ENCODE assay signal across 18 cellular contexts in the genomic region with DNA sequence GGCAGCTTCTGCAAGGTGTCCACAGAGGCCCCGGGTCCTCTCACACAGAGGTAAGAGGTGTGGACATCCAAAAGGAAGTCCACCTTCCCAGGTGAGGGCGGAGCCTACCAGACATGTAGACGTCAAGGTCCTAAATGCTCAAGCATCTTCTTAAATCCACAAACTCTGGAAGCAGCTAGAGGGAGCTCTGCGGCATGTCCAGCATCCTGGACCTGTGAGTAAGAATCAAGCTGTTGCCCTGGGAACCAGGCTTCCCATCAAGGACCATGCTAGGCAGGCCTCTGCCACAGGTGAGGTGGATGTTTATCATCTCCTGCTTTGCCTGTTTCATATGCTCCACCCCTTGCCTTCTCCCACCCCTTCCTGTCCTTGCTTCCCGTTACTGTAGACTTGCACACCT.
DNase-seq lines count a peak whose midpoint lies in the region; ATAC-seq and TF ChIP-seq lines count a peak whose summit lies in the region.
"Had no signal": no experiment of that assay in that cellular context is flagged by ENCODE, and none has a peak within 500 bp of the region (broad histone marks: within the 10 kb centered on the region; RNA-seq: fewer than 3 reads in every experiment).

No MANE protein-coding gene starts in this region.

- CTCF ChIA-PET in WTC11 (lab: Charles Lee): interaction anchor here (0.7 to 1.0 kb wide), 3 partner anchors 20 to 279 kb away, joined by 3 to 4 read pairs (median 4); no protein-coding TSS in a partner anchor

- H3K4me1 Mint-ChIP-seq in WTC11: peaks cover 22% of the 10 kb centered on the region
- H3K4me1 Mint-ChIP-seq: CD14-positive monocyte had no signal

- POLR2A ChIA-PET in WTC11 (lab: Charles Lee): no interaction called here

- no peaks in the 10 kb centered on the region for H3K36me3 Mint-ChIP-seq in WTC11
- H3K36me3 Mint-ChIP-seq: CD14-positive monocyte had no signal

- no peaks in the 10 kb centered on the region for H3K27me3 Mint-ChIP-seq in WTC11 (ENCODE audit: low read depth)

- peaks cover 9% of the 10 kb centered on the region for H3K9me3 Mint-ChIP-seq in WTC11

- H3K4me3 Mint-ChIP-seq in WTC11: no peak overlapping the region
- H3K4me3 Mint-ChIP-seq: CD14-positive monocyte had no signal

- DNase-seq in DMS53 (lab: John Stamatoyannopoulos, UW): peak; percentile 22
- DNase-seq in DMS53 treated with DMSO at 0.1 percent for 48 hours (lab: John Stamatoyannopoulos, UW; ENCODE audit: unreplicated experiment): no peak
- peak; percentile 9 for DNase-seq in HT-29 (ENCODE audit: low spot score)
- no peak for DNase-seq in WTC11 (ENCODE audit: low spot score)
- DNase-seq in iPS DF 19.7 (ENCODE audit: low read depth, low spot score): peak; percentile 15
- DNase-seq in nucleus accumbens (lab: John Stamatoyannopoulos, UW): no peak
- DNase-seq: ACHN, AML-193, KG1, NCI-H1105, NCI-H1694, NCI-H2081, NCI-H446 treated with DMSO at 0.1 percent for 48 hours, NCI-H526 treated with DMSO at 0.1 percent for 48 hours, Peyer's patch had no signal

- ATAC-seq in WTC11 (peak; percentile 69), HG02852 (IDR thresholded peaks at IDR 0.05; ENCODE audit: unreplicated experiment) (no peak), HG03457 (IDR thresholded peaks at IDR 0.05; ENCODE audit: unreplicated experiment) (no peak)

- no peak for TF ChIP-seq CTCF in WTC11 (IDR thresholded peaks at IDR 0.05)

- no peak overlapping the region for H3K27ac Mint-ChIP-seq in WTC11
- H3K27ac Mint-ChIP-seq: CD14-positive monocyte had no signal

TF ChIP-seq in WTC11, 78 proteins besides CTCF, POLR2A, EP300 and RAD21:
- TF ChIP-seq OVOL2 (CRISPR knock-in tag; IDR thresholded peaks at IDR 0.05; ENCODE audit: borderline replicate concordance) (no peak), CBFB (CRISPR knock-in tag; IDR thresholded peaks at IDR 0.05; ENCODE audit: low read depth) (no peak), ZNF121 (CRISPR knock-in tag; IDR thresholded peaks at IDR 0.05) (no peak), NR3C1 (CRISPR knock-in tag; conservative IDR thresholded peaks at IDR 0.05; ENCODE audit: low read depth) (no peak), NFATC4 (CRISPR knock-in tag; IDR thresholded peaks at IDR 0.05) (no peak), SP1 (CRISPR knock-in tag; conservative IDR thresholded peaks at IDR 0.05) (no peak), GTF2I (CRISPR knock-in tag; conservative IDR thresholded peaks at IDR 0.05) (no peak), SMAD3 (CRISPR knock-in tag; IDR thresholded peaks at IDR 0.05; ENCODE audit: borderline replicate concordance) (no peak), CREB1 (CRISPR knock-in tag; IDR thresholded peaks at IDR 0.05) (no peak)
- TF ChIP-seq, protein P1, sequence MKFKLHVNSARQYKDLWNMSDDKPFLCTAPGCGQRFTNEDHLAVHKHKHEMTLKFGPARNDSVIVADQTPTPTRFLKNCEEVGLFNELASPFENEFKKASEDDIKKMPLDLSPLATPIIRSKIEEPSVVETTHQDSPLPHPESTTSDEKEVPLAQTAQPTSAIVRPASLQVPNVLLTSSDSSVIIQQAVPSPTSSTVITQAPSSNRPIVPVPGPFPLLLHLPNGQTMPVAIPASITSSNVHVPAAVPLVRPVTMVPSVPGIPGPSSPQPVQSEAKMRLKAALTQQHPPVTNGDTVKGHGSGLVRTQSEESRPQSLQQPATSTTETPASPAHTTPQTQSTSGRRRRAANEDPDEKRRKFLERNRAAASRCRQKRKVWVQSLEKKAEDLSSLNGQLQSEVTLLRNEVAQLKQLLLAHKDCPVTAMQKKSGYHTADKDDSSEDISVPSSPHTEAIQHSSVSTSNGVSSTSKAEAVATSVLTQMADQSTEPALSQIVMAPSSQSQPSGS (CRISPR knock-in tag; IDR thresholded peaks at IDR 0.05; ENCODE audit: borderline replicate concordance, low read depth): no peak
- TF ChIP-seq, protein P2, sequence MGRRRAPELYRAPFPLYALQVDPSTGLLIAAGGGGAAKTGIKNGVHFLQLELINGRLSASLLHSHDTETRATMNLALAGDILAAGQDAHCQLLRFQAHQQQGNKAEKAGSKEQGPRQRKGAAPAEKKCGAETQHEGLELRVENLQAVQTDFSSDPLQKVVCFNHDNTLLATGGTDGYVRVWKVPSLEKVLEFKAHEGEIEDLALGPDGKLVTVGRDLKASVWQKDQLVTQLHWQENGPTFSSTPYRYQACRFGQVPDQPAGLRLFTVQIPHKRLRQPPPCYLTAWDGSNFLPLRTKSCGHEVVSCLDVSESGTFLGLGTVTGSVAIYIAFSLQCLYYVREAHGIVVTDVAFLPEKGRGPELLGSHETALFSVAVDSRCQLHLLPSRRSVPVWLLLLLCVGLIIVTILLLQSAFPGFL (CRISPR knock-in tag; IDR thresholded peaks at IDR 0.05; ENCODE audit: borderline replicate concordance): no peak
- TF ChIP-seq, protein P3, sequence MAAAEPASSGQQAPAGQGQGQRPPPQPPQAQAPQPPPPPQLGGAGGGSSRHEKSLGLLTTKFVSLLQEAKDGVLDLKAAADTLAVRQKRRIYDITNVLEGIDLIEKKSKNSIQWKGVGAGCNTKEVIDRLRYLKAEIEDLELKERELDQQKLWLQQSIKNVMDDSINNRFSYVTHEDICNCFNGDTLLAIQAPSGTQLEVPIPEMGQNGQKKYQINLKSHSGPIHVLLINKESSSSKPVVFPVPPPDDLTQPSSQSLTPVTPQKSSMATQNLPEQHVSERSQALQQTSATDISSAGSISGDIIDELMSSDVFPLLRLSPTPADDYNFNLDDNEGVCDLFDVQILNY (CRISPR knock-in tag; IDR thresholded peaks at IDR 0.05): no peak
- TF ChIP-seq, protein P4, sequence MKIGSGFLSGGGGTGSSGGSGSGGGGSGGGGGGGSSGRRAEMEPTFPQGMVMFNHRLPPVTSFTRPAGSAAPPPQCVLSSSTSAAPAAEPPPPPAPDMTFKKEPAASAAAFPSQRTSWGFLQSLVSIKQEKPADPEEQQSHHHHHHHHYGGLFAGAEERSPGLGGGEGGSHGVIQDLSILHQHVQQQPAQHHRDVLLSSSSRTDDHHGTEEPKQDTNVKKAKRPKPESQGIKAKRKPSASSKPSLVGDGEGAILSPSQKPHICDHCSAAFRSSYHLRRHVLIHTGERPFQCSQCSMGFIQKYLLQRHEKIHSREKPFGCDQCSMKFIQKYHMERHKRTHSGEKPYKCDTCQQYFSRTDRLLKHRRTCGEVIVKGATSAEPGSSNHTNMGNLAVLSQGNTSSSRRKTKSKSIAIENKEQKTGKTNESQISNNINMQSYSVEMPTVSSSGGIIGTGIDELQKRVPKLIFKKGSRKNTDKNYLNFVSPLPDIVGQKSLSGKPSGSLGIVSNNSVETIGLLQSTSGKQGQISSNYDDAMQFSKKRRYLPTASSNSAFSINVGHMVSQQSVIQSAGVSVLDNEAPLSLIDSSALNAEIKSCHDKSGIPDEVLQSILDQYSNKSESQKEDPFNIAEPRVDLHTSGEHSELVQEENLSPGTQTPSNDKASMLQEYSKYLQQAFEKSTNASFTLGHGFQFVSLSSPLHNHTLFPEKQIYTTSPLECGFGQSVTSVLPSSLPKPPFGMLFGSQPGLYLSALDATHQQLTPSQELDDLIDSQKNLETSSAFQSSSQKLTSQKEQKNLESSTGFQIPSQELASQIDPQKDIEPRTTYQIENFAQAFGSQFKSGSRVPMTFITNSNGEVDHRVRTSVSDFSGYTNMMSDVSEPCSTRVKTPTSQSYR (CRISPR knock-in tag; IDR thresholded peaks at IDR 0.05): no peak
- TF ChIP-seq, protein P5, sequence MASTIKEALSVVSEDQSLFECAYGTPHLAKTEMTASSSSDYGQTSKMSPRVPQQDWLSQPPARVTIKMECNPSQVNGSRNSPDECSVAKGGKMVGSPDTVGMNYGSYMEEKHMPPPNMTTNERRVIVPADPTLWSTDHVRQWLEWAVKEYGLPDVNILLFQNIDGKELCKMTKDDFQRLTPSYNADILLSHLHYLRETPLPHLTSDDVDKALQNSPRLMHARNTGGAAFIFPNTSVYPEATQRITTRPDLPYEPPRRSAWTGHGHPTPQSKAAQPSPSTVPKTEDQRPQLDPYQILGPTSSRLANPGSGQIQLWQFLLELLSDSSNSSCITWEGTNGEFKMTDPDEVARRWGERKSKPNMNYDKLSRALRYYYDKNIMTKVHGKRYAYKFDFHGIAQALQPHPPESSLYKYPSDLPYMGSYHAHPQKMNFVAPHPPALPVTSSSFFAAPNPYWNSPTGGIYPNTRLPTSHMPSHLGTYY (CRISPR knock-in tag; IDR thresholded peaks at IDR 0.05): no peak
- TF ChIP-seq, protein P6, sequence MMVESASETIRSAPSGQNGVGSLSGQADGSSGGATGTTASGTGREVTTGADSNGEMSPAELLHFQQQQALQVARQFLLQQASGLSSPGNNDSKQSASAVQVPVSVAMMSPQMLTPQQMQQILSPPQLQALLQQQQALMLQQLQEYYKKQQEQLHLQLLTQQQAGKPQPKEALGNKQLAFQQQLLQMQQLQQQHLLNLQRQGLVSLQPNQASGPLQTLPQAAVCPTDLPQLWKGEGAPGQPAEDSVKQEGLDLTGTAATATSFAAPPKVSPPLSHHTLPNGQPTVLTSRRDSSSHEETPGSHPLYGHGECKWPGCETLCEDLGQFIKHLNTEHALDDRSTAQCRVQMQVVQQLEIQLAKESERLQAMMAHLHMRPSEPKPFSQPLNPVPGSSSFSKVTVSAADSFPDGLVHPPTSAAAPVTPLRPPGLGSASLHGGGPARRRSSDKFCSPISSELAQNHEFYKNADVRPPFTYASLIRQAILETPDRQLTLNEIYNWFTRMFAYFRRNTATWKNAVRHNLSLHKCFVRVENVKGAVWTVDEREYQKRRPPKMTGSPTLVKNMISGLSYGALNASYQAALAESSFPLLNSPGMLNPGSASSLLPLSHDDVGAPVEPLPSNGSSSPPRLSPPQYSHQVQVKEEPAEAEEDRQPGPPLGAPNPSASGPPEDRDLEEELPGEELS (CRISPR knock-in tag; IDR thresholded peaks at IDR 0.05): no peak

Comparison
In these comparisons a context has a peak if more than half of its experiments do, and no peak if none do; other contexts are left out.
1. DNase-seq: peak in DMS53 (single experiment), HT-29 (single experiment) and iPS DF 19.7 (single experiment); none in DMS53 treated with DMSO at 0.1 percent for 48 hours (single experiment), WTC11 (single experiment) and nucleus accumbens (0 of 56).